Comparison of ENCODE assay signal across 8 cellular contexts in genomic region chr3:149145926-149146325, GRCh38. TPM values are rescaled to one million over a fixed set of nuclear protein-coding genes. Genes with fewer than 3 reads are reported as not detected.
DNase-seq lines count a peak whose midpoint lies in the region; ATAC-seq and TF ChIP-seq lines count a peak whose summit lies in the region.

No MANE protein-coding gene starts in this region.

- H2AFZ ChIP-seq in GM23338 (no peak overlapping the region), MM.1S (ENCODE audit: low read length) (no peak overlapping the region)

- H3K4me3 ChIP-seq in GM23338 = no peak overlapping the region
- H3K4me3 ChIP-seq in MM.1S (ENCODE audit: low read length) = no peak overlapping the region
- no peak overlapping the region for H3K4me3 ChIP-seq in left lung
- H3K4me3 ChIP-seq in ascending aorta = no peak overlapping the region

- no peak overlapping the region for H3K27ac Mint-ChIP-seq in GM23338

- no peaks in the 10 kb centered on the region for H3K9me3 Mint-ChIP-seq in GM23338

- TF ChIP-seq CTCF in GM23338 (conservative IDR thresholded peaks at IDR 0.05; ENCODE audit: low read depth in 2 of 2) = no peak
- no peak for TF ChIP-seq CTCF in MM.1S (IDR thresholded peaks at IDR 0.05; ENCODE audit: low read length)
- TF ChIP-seq CTCF in left lung (IDR thresholded peaks at IDR 0.05) = no peak
- TF ChIP-seq CTCF in ascending aorta (IDR thresholded peaks at IDR 0.05) = no peak

- H3K36me3 ChIP-seq in GM23338 (ENCODE audit: insufficient read depth) = peaks cover 36% of the 10 kb centered on the region
- no peaks in the 10 kb centered on the region for H3K36me3 ChIP-seq in MM.1S (replicated peaks; ENCODE audit: insufficient read depth, low read length)
- H3K36me3 ChIP-seq in left lung = peaks cover 0 to 63% of the 10 kb centered on the region in 2 donors
- H3K36me3 ChIP-seq in ascending aorta = peaks cover 12 to 42% of the 10 kb centered on the region in 2 donors

- H3K36me3 Mint-ChIP-seq in GM23338 (ENCODE audit: low read depth) = peaks cover 52% of the 10 kb centered on the region

- no peaks in the 10 kb centered on the region for H3K9me3 ChIP-seq in MM.1S (replicated peaks; ENCODE audit: insufficient read depth, low read length)
- H3K9me3 ChIP-seq in left lung = no peaks in the 10 kb centered on the region
- H3K9me3 ChIP-seq in ascending aorta = no peaks in the 10 kb centered on the region

- no peaks in the 10 kb centered on the region for H3K79me2 ChIP-seq in GM23338 (replicated peaks; ENCODE audit: insufficient read depth)
- no peaks in the 10 kb centered on the region for H3K79me2 ChIP-seq in MM.1S (ENCODE audit: low read length)

- intact Hi-C loops in left lung (cut with DNase I) = no loop called here
- intact Hi-C loops in ascending aorta (cut with DNase I) = no loop called here
- intact Hi-C loops in posterior cingulate gyrus (cut with DNase I) = no loop called here

- H3K4me1 ChIP-seq in GM23338 (ENCODE audit: insufficient read depth) (no peaks in the 10 kb centered on the region), MM.1S (ENCODE audit: low read length) (peaks cover 19% of the 10 kb centered on the region), left lung (peaks cover 3 to 21% of the 10 kb centered on the region in 2 donors), ascending aorta (no peaks in the 10 kb centered on the region)

- no peak overlapping the region for H3K9ac ChIP-seq in MM.1S (ENCODE audit: low read length)

- H3K27ac ChIP-seq in GM23338 (ENCODE audit: low read depth) = peak overlapping the region; percentile 7; the same call in 1 of the 2 replicates
- H3K27ac ChIP-seq in MM.1S (ENCODE audit: low read length) = peak overlapping the region; percentile 40; the same call in 1 of the 2 replicates
- peak overlapping the region; percentile 26 to 77 for H3K27ac ChIP-seq in left lung
- H3K27ac ChIP-seq in ascending aorta = no peak overlapping the region

- H3K27me3 ChIP-seq in GM23338 (ENCODE audit: insufficient read depth) = no peaks in the 10 kb centered on the region
- H3K27me3 ChIP-seq in MM.1S (replicated peaks; ENCODE audit: insufficient read depth, low read length) = no peaks in the 10 kb centered on the region
- no peaks in the 10 kb centered on the region for H3K27me3 ChIP-seq in left lung
- H3K27me3 ChIP-seq in ascending aorta = no peaks in the 10 kb centered on the region

- no peaks in the 10 kb centered on the region for H3K27me3 Mint-ChIP-seq in GM23338 (ENCODE audit: insufficient read depth, low read depth, poor library complexity)

- no peak overlapping the region for H3K4me3 Mint-ChIP-seq in GM23338

- peaks cover 8% of the 10 kb centered on the region; the same call in 1 of the 2 replicates for H3F3A ChIP-seq in GM23338 (replicated peaks; ENCODE audit: low read depth)
- peaks cover 12% of the 10 kb centered on the region; the same call in 1 of the 2 replicates for H3F3A ChIP-seq in MM.1S (ENCODE audit: insufficient read depth, low read length)

- peak; percentile 80 for ATAC-seq in GM18502 (IDR thresholded peaks at IDR 0.05; ENCODE audit: poor library complexity, unreplicated experiment)
- ATAC-seq in GM23338 = no peak
- peak; percentile 79 for ATAC-seq in left lung

- H3K4me2 ChIP-seq in GM23338 (no peak overlapping the region), MM.1S (ENCODE audit: low read depth, low read length) (no peak overlapping the region)

- H4K20me1 ChIP-seq in GM23338 (replicated peaks; ENCODE audit: insufficient read depth) (no peaks in the 10 kb centered on the region), MM.1S (ENCODE audit: insufficient read depth, low read length) (no peaks in the 10 kb centered on the region)

- peaks cover 4% of the 10 kb centered on the region; the same call in 2 of the 3 replicates for H3K4me1 Mint-ChIP-seq in GM23338

- DNase-seq in GM23338 (ENCODE audit: low spot score) = no peak
- DNase-seq in MM.1S = peak; percentile 40
- no peak for DNase-seq in left lung
- no peak for DNase-seq in ascending aorta (ENCODE audit: low spot score in 2 of 2)
- no peak for DNase-seq in NCI-H1417 (lab: John Stamatoyannopoulos, UW)
- DNase-seq in posterior cingulate gyrus = no peak
- DNase-seq in T-helper 1 cell = no peak

- H3K9me2 ChIP-seq in GM23338 (ENCODE audit: insufficient read depth) = no peaks in the 10 kb centered on the region
- H3K9me2 ChIP-seq in MM.1S (replicated peaks; ENCODE audit: insufficient read depth, low read length) = no peaks in the 10 kb centered on the region

TF ChIP-seq in GM23338, 12 proteins besides CTCF, POLR2A, EP300 and RAD21 (continues in another document):
- TF ChIP-seq, protein P1, sequence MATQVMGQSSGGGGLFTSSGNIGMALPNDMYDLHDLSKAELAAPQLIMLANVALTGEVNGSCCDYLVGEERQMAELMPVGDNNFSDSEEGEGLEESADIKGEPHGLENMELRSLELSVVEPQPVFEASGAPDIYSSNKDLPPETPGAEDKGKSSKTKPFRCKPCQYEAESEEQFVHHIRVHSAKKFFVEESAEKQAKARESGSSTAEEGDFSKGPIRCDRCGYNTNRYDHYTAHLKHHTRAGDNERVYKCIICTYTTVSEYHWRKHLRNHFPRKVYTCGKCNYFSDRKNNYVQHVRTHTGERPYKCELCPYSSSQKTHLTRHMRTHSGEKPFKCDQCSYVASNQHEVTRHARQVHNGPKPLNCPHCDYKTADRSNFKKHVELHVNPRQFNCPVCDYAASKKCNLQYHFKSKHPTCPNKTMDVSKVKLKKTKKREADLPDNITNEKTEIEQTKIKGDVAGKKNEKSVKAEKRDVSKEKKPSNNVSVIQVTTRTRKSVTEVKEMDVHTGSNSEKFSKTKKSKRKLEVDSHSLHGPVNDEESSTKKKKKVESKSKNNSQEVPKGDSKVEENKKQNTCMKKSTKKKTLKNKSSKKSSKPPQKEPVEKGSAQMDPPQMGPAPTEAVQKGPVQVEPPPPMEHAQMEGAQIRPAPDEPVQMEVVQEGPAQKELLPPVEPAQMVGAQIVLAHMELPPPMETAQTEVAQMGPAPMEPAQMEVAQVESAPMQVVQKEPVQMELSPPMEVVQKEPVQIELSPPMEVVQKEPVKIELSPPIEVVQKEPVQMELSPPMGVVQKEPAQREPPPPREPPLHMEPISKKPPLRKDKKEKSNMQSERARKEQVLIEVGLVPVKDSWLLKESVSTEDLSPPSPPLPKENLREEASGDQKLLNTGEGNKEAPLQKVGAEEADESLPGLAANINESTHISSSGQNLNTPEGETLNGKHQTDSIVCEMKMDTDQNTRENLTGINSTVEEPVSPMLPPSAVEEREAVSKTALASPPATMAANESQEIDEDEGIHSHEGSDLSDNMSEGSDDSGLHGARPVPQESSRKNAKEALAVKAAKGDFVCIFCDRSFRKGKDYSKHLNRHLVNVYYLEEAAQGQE (IDR thresholded peaks at IDR 0.05; ENCODE audit: unreplicated experiment) = no peak
- TF ChIP-seq, protein P2, sequence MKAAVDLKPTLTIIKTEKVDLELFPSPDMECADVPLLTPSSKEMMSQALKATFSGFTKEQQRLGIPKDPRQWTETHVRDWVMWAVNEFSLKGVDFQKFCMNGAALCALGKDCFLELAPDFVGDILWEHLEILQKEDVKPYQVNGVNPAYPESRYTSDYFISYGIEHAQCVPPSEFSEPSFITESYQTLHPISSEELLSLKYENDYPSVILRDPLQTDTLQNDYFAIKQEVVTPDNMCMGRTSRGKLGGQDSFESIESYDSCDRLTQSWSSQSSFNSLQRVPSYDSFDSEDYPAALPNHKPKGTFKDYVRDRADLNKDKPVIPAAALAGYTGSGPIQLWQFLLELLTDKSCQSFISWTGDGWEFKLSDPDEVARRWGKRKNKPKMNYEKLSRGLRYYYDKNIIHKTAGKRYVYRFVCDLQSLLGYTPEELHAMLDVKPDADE (IDR thresholded peaks at IDR 0.05) = no peak
- TF ChIP-seq ZNF114 (CRISPR knock-in tag; IDR thresholded peaks at IDR 0.05) = no peak
- TF ChIP-seq JUNB (IDR thresholded peaks at IDR 0.05; ENCODE audit: unreplicated experiment) = no peak
- TF ChIP-seq NANOG (IDR thresholded peaks at IDR 0.05; ENCODE audit: borderline replicate concordance) = no peak
- no peak for TF ChIP-seq POLR2AphosphoS5 (IDR thresholded peaks at IDR 0.05; ENCODE audit: low read depth)
- no peak for TF ChIP-seq CREB1 (CRISPR knock-in tag; IDR thresholded peaks at IDR 0.05; ENCODE audit: low read depth)
- no peak for TF ChIP-seq EZH2 (IDR thresholded peaks at IDR 0.05; ENCODE audit: low read depth, unreplicated experiment)

RNA-seq across cellular contexts. Expression of gene HPS3, which starts 16.5 kb away (rescaled TPM):
- 61.9 and 66.8 TPM in 2 replicates for total RNA-seq in GM23338 (2014; rRNA removed; shearing (Covaris generic))
- polyA plus RNA-seq in GM23338 (2016; fragmentation: Nextera tagmentation; extraction: Ambion mirVana) = 40.9 and 41.7 TPM in 2 replicates
- total RNA-seq in left lung (10 to 100 TPM; 26.2 to 28.7 TPM), ascending aorta (18.9 TPM)

RNA-seq across cellular contexts. Expression of gene HLTF, which starts 59.6 kb away (rescaled TPM):
- total RNA-seq in GM23338 (2014; rRNA removed; shearing (Covaris generic)) = 87.6 and 89.5 TPM in 2 replicates
- 118 and 146 TPM in 2 replicates for polyA plus RNA-seq in GM23338 (2016; fragmentation: Nextera tagmentation; extraction: Ambion mirVana)
- total RNA-seq in left lung (10 to 100 TPM; 27.5 to 32.9 TPM), ascending aorta (136 TPM)

Comparison
In these comparisons a context has a peak if more than half of its experiments do, and no peak if none do; other contexts are left out.
1. H3K27ac ChIP-seq: peak in GM23338 (single experiment), MM.1S (single experiment) and left lung (2 of 2); none in ascending aorta (0 of 2).